Comparison of ENCODE assay signal across 16 cellular contexts in genomic region chr19:277581-278165, GRCh38. TPM values are rescaled to one million over a fixed set of nuclear protein-coding genes. Genes with fewer than 3 reads are reported as not detected.
DNase-seq lines count a peak whose midpoint lies in the region; ATAC-seq, FAIRE-seq and TF ChIP-seq lines count a peak whose summit lies in the region.
"Had no signal": no experiment of that assay in that cellular context is flagged by ENCODE, and none has a peak within 500 bp of the region (broad histone marks: within the 10 kb centered on the region; RNA-seq: fewer than 3 reads in every experiment).

No MANE protein-coding gene starts in this region.

- peaks cover 6% of the 10 kb centered on the region for H3K36me3 ChIP-seq in H7 (replicated peaks; ENCODE audit: control insufficient read depth, insufficient read depth, low read length)
- no peaks in the 10 kb centered on the region for H3K36me3 ChIP-seq in endothelial cell of umbilical vein (ENCODE audit: control insufficient read depth in 2 of 2, extremely low read depth in 1 of 2, insufficient read depth in 2 of 2, low read length in 2 of 2)
- H3K36me3 ChIP-seq in prostate gland: no peaks in the 10 kb centered on the region
- peaks cover 0 to 11% (median 0%) of the 10 kb centered on the region in 6 donors for H3K36me3 ChIP-seq in spleen
- H3K36me3 ChIP-seq: thoracic aorta had no signal

- WGBS in prostate gland: 55% methylated on average over 21 of the region's 21 CpGs
- WGBS in spleen, 5 donors: 38 to 45% (median 41%) methylated on average over 20 to 21 of the region's 21 CpGs

- TF ChIP-seq POLR2A in endothelial cell of umbilical vein (IDR thresholded peaks at IDR 0.05; ENCODE audit: low read depth, low read length): no peak
- no peak for TF ChIP-seq POLR2A in prostate gland (IDR thresholded peaks at IDR 0.05)
- TF ChIP-seq POLR2A in spleen (IDR thresholded peaks at IDR 0.05): no peak

- H3K27me3 Mint-ChIP-seq in nephron progenitor cell (ENCODE audit: low read depth, poor library complexity): peaks cover 27% of the 10 kb centered on the region

- no peak overlapping the region for H3K27ac Mint-ChIP-seq in nephron progenitor cell
- H3K27ac Mint-ChIP-seq: activated naive CD8-positive, alpha-beta T cell treated with anti-CD3 and anti-CD28 coated beads, Interleukin-2, amount 10 ng/mL, durations not matched to agents 7 days and 5 days; natural killer cell had no signal

- H3K9me3 Mint-ChIP-seq in nephron progenitor cell: no peaks in the 10 kb centered on the region
- H3K9me3 Mint-ChIP-seq: activated naive CD8-positive, alpha-beta T cell treated with anti-CD3 and anti-CD28 coated beads, Interleukin-2, amount 10 ng/mL, durations not matched to agents 7 days and 5 days; IgD-negative memory B cell; natural killer cell had no signal

- H3K9ac ChIP-seq in endothelial cell of umbilical vein (replicated peaks; ENCODE audit: extremely low read depth, insufficient read depth, low read length): no peak overlapping the region

- no peaks in the 10 kb centered on the region for H3K4me1 ChIP-seq in endothelial cell of umbilical vein (ENCODE audit: control insufficient read depth, extremely low read depth, insufficient read depth, low read length)
- H3K4me1 ChIP-seq in prostate gland (replicated peaks): no peaks in the 10 kb centered on the region
- no peaks in the 10 kb centered on the region for H3K4me1 ChIP-seq in spleen

- H3K9me3 ChIP-seq in endothelial cell of umbilical vein (replicated peaks; ENCODE audit: control insufficient read depth, insufficient read depth, low read length): no peaks in the 10 kb centered on the region
- H3K9me3 ChIP-seq in prostate gland: no peaks in the 10 kb centered on the region
- no peaks in the 10 kb centered on the region for H3K9me3 ChIP-seq in spleen
- H3K9me3 ChIP-seq: thoracic aorta had no signal

- intact Hi-C loops in endothelial cell of umbilical vein (cut with micrococcal nuclease) (no loop called here), prostate gland (cut with DNase I) (no loop called here), spleen (cut with DNase I; ENCODE audit: low total_unique reads) (no loop called here)

- DNase-seq in H7 (peak; percentile 90), RPMI7951 (ENCODE audit: low read depth) (peak; percentile 29), endothelial cell of umbilical vein (ENCODE audit: low read depth, low spot score) (peak; percentile 33), nephron progenitor cell (peak; percentile 67), prostate gland (ENCODE audit: low spot score) (no peak), spleen (no peak), SKM-1 treated with dmso at 0.1 percent for 144 hours (lab: John Stamatoyannopoulos, UW; ENCODE audit: unreplicated experiment) (no peak)
- DNase-seq: activated naive CD8-positive, alpha-beta T cell treated with anti-CD3 and anti-CD28 coated beads, Interleukin-2, amount 10 ng/mL, durations not matched to agents 7 days and 5 days; natural killer cell; NCI-H187; NCI-H526 treated with DMSO at 0.1 percent for 48 hours had no signal

- FAIRE-seq in endothelial cell of umbilical vein (lab: Jason Lieb, UNC): no peak
- FAIRE-seq: frontal cortex had no signal

- no peaks in the 10 kb centered on the region for H3K9me1 ChIP-seq in endothelial cell of umbilical vein (replicated peaks; ENCODE audit: control insufficient read depth, extremely low read depth, insufficient read depth, low read length)

- H3K4me2 ChIP-seq in endothelial cell of umbilical vein (ENCODE audit: insufficient read depth, low read length): no peak overlapping the region

- BruUV-seq in endothelial cell of umbilical vein (replicated peaks; lab: Mats Ljungman, UMichigan): no TSS peak

- H3K4me3 ChIP-seq in H7 (ENCODE audit: insufficient read depth, low read depth, low read length): no peak overlapping the region
- no peak overlapping the region for H3K4me3 ChIP-seq in endothelial cell of umbilical vein (replicated peaks in 1 of 3; ENCODE audit: insufficient read depth in 1 of 3, low read depth in 1 of 3, low read length in 3 of 3)
- no peak overlapping the region for H3K4me3 ChIP-seq in prostate gland
- H3K4me3 ChIP-seq in spleen: no peak overlapping the region
- H3K4me3 ChIP-seq: thoracic aorta had no signal

- H3K4me3 Mint-ChIP-seq in nephron progenitor cell: no peak overlapping the region
- H3K4me3 Mint-ChIP-seq: activated naive CD8-positive, alpha-beta T cell treated with anti-CD3 and anti-CD28 coated beads, Interleukin-2, amount 10 ng/mL, durations not matched to agents 7 days and 5 days; IgD-negative memory B cell; natural killer cell had no signal

- H3K27me3 ChIP-seq in H7 (ENCODE audit: control insufficient read depth, insufficient read depth, low read length) (no peaks in the 10 kb centered on the region), endothelial cell of umbilical vein (ENCODE audit: control insufficient read depth in 2 of 2, insufficient read depth in 2 of 2, low read length in 2 of 2) (no peaks in the 10 kb centered on the region), prostate gland (replicated peaks; ENCODE audit: insufficient read depth) (no peaks in the 10 kb centered on the region), spleen (replicated peaks in 1 of 7) (peaks cover 0 to 76% (median 7%) of the 10 kb centered on the region in 7 donors)

- no peaks in the 10 kb centered on the region for H3K36me3 Mint-ChIP-seq in nephron progenitor cell (ENCODE audit: low read depth)
- H3K36me3 Mint-ChIP-seq: activated naive CD8-positive, alpha-beta T cell treated with anti-CD3 and anti-CD28 coated beads, Interleukin-2, amount 10 ng/mL, durations not matched to agents 7 days and 5 days; IgD-negative memory B cell; natural killer cell had no signal

- H3K79me2 ChIP-seq in endothelial cell of umbilical vein (ENCODE audit: control insufficient read depth, insufficient read depth, low read length): no peaks in the 10 kb centered on the region

- no peaks in the 10 kb centered on the region for H3K4me1 Mint-ChIP-seq in nephron progenitor cell
- H3K4me1 Mint-ChIP-seq: activated naive CD8-positive, alpha-beta T cell treated with anti-CD3 and anti-CD28 coated beads, Interleukin-2, amount 10 ng/mL, durations not matched to agents 7 days and 5 days; IgD-negative memory B cell; natural killer cell had no signal

- TF ChIP-seq CTCF in endothelial cell of umbilical vein (IDR thresholded peaks at IDR 0.05; ENCODE audit: extremely low read depth in 1 of 2, insufficient read depth in 1 of 2, low read depth in 1 of 2, low read length in 2 of 2): no peak
- TF ChIP-seq CTCF in nephron progenitor cell (IDR thresholded peaks at IDR 0.05): no peak
- TF ChIP-seq CTCF in prostate gland (IDR thresholded peaks at IDR 0.05): no peak
- no peak for TF ChIP-seq CTCF in spleen (IDR thresholded peaks at IDR 0.05 in 8 of 11, conservative IDR thresholded peaks at IDR 0.05 in 3 of 11)

- H2AFZ ChIP-seq in endothelial cell of umbilical vein (ENCODE audit: low read depth, low read length): no peak overlapping the region

- CTCF ChIA-PET in endothelial cell of umbilical vein (lab: Charles Lee): interaction anchor here (0.5 to 0.9 kb wide), 2 partner anchors 11 to 238 kb away, joined by 3 read pairs; no protein-coding TSS in a partner anchor

- dilution Hi-C loops in endothelial cell of umbilical vein (cut with MboI; ENCODE audit: extremely low pct_ligation_motif_present, low sequenced_read_pairs): no loop called here

- H4K20me1 ChIP-seq in endothelial cell of umbilical vein (replicated peaks; ENCODE audit: control insufficient read depth, extremely low read depth, insufficient read depth, low read length): no peaks in the 10 kb centered on the region

- no peak overlapping the region for H3K27ac ChIP-seq in endothelial cell of umbilical vein (ENCODE audit: insufficient read depth, low read depth, low read length)
- H3K27ac ChIP-seq in prostate gland: no peak overlapping the region
- no peak overlapping the region for H3K27ac ChIP-seq in spleen
- H3K27ac ChIP-seq: thoracic aorta, VCaP had no signal

- POLR2A ChIA-PET in endothelial cell of umbilical vein (lab: Charles Lee): no interaction called here

- no peak for ATAC-seq in GM19023 (IDR thresholded peaks at IDR 0.05; ENCODE audit: unreplicated experiment)
- ATAC-seq: natural killer cell had no signal

TF ChIP-seq in endothelial cell of umbilical vein, 7 proteins besides CTCF, POLR2A, EP300 and RAD21:
- TF ChIP-seq GATA2 (IDR thresholded peaks at IDR 0.05; ENCODE audit: insufficient read depth, insufficient read length, low read depth, low read length) (no peak), MYC (IDR thresholded peaks at IDR 0.05; ENCODE audit: low read depth, low read length) (no peak), FOS (IDR thresholded peaks at IDR 0.05; ENCODE audit: borderline replicate concordance, insufficient read depth, low read length) (no peak), MAX (IDR thresholded peaks at IDR 0.05; ENCODE audit: insufficient read depth, insufficient read length) (no peak), EZH2 (IDR thresholded peaks at IDR 0.05; ENCODE audit: borderline replicate concordance, low read depth, low read length, severe bottlenecking) (no peak), JUN (IDR thresholded peaks at IDR 0.05; ENCODE audit: borderline replicate concordance, insufficient read depth, insufficient read length, low read depth) (no peak), POLR2AphosphoS5 (IDR thresholded peaks at IDR 0.05; ENCODE audit: insufficient read depth, low read depth, low read length) (no peak)

RNA-seq across cellular contexts. Expression of gene PLPP2, which starts 13.5 kb away (rescaled TPM):
- total RNA-seq in H7 (2014; rRNA removed; shearing (Covaris generic)): 77.9 and 98.2 TPM in 2 replicates
- total RNA-seq in RPMI7951 (2014; rRNA removed; shearing (Covaris generic)): 0.48 and 3.2 TPM in 2 replicates
- total RNA-seq in endothelial cell of umbilical vein: 12.0 and 27.9 TPM in 2 replicates
- polyA plus RNA-seq in endothelial cell of umbilical vein: 34.3 and 36.3 TPM in 2 replicates
- 14.9 and 16.5 TPM in 2 replicates for polyA plus RNA-seq in endothelial cell of umbilical vein (2011; cell fraction: cytosol; rRNA removed)
- polyA plus RNA-seq in endothelial cell of umbilical vein (2011; cell fraction: nucleus; rRNA removed): 14.2 and 15.9 TPM in 2 replicates
- polyA plus RNA-seq in endothelial cell of umbilical vein (2012): 26.4 and 44.4 TPM in 2 replicates
- 21.9 and 26.1 TPM in 2 replicates for polyA minus RNA-seq in endothelial cell of umbilical vein
- polyA minus RNA-seq in endothelial cell of umbilical vein (2011; cell fraction: cytosol; rRNA and poly(A)+ RNA removed): 40.7 TPM
- 2.3 and 5.0 TPM in 2 replicates for polyA minus RNA-seq in endothelial cell of umbilical vein (2011; cell fraction: nucleus; rRNA and poly(A)+ RNA removed)
- 10 to 100 TPM; 40.1 to 76.6 TPM for total RNA-seq in prostate gland
- total RNA-seq in spleen: 10 to 100 TPM in 1 of 7 donors, 1 to 10 TPM in 6; 1.8 to 27.7 (median 4.7) TPM
- polyA plus RNA-seq in spleen: 1 to 10 TPM; 1.2 to 6.2 (median 2.3) TPM
- total RNA-seq: activated naive CD8-positive, alpha-beta T cell treated with anti-CD3 and anti-CD28 coated beads, Interleukin-2, amount 10 ng/mL, durations not matched to agents 7 days and 5 days had no signal

Comparison
In these comparisons a context has a peak if more than half of its experiments do, and no peak if none do; other contexts are left out.
1. DNase-seq: peak in H7 (single experiment), RPMI7951 (single experiment), endothelial cell of umbilical vein (single experiment) and nephron progenitor cell (single experiment); none in prostate gland (single experiment), spleen (single experiment) and SKM-1 treated with dmso at 0.1 percent for 144 hours (single experiment).